ENCODE assay signal across 28 cellular contexts in genomic region chr4:135775909-135776308, GRCh38.
"Had no signal": no experiment of that assay in that cellular context is flagged by ENCODE, and none has a peak within 500 bp of the region (broad histone marks: within the 10 kb centered on the region; RNA-seq: fewer than 3 reads in every experiment).

No MANE protein-coding gene starts in this region.

- DNase-seq: activated CD4-positive, alpha-beta memory T cell treated with anti-CD3 and anti-CD28 coated beads for 36 hours; activated CD4-positive, alpha-beta T cell treated with anti-CD3 and anti-CD28 coated beads for 36 hours; activated CD4-positive, alpha-beta T cell treated with anti-CD3 and anti-CD28 coated beads, Interleukin-2, amount 10 ng/mL, durations not matched to agents 24 days and 14 days; activated CD4-positive, CD25-positive, alpha-beta regulatory T cell; activated CD4-positive, CD25-positive, alpha-beta regulatory T cell treated with anti-CD3 and anti-CD28 coated beads, Interleukin-2, amount 50 U/mL, for 72 hours; activated CD8-positive, alpha-beta memory T cell treated with anti-CD3 and anti-CD28 coated beads, Interleukin-2, amount 10 ng/mL, durations not matched to agents 7 days and 5 days; activated CD8-positive, alpha-beta memory T cell treated with anti-CD3 and anti-CD28 coated beads, Interleukin-2, amount 50 U/mL, for 4 hours; activated CD8-positive, alpha-beta T cell treated with anti-CD3 and anti-CD28 coated beads, Interleukin-2, amount 10 ng/mL, durations not matched to agents 7 days and 5 days; activated effector memory CD4-positive, alpha-beta T cell treated with anti-CD3 and anti-CD28 coated beads, Interleukin-2, amount 50 U/mL, for 16 hours; activated naive CD4-positive, alpha-beta T cell treated with anti-CD3 and anti-CD28 coated beads for 36 hours; activated naive CD8-positive, alpha-beta T cell treated with anti-CD3 and anti-CD28 coated beads for 36 hours; activated naive CD8-positive, alpha-beta T cell treated with anti-CD3 and anti-CD28 coated beads, Interleukin-2, amount 50 U/mL, for 24 hours; activated T-cell treated with anti-CD3 and anti-CD28 coated beads, Interleukin-2, amount 50 U/mL, for 1 hour; activated T-cell treated with anti-CD3 and anti-CD28 coated beads, Interleukin-2, amount 50 U/mL, for 48 hours; adrenal gland; amygdala; aorta; body of pancreas; caudate nucleus; effector CD8-positive, alpha-beta T cell; esophagus squamous epithelium; foreskin melanocyte; heart right ventricle; T1000; WERI-Rb-1 had no signal

- H3K27ac ChIP-seq: adrenal gland, body of pancreas, epithelial cell of prostate, esophagus squamous epithelium, gastroesophageal sphincter, heart right ventricle, hepatocyte, WERI-Rb-1 had no signal

- H3K36me3 ChIP-seq: adrenal gland, esophagus squamous epithelium, gastroesophageal sphincter, heart right ventricle, WERI-Rb-1 had no signal

- H3K27me3 ChIP-seq: adrenal gland, body of pancreas, esophagus squamous epithelium, gastroesophageal sphincter, heart right ventricle, hepatocyte had no signal

- H3K79me2 ChIP-seq: hepatocyte had no signal

- H3K4me1 ChIP-seq: adrenal gland, body of pancreas, esophagus squamous epithelium, gastroesophageal sphincter, heart right ventricle had no signal

- H3K4me3 ChIP-seq: adrenal gland, body of pancreas, esophagus squamous epithelium, gastroesophageal sphincter, heart right ventricle, hepatocyte had no signal

- H3K9me3 ChIP-seq: adrenal gland, body of pancreas, esophagus squamous epithelium, gastroesophageal sphincter had no signal

- ATAC-seq: activated CD4-positive, alpha-beta T cell treated with anti-CD3 and anti-CD28 coated beads for 36 hours; activated CD8-positive, alpha-beta memory T cell treated with anti-CD3 and anti-CD28 coated beads, Interleukin-2, amount 10 ng/mL, durations not matched to agents 7 days and 5 days; activated CD8-positive, alpha-beta T cell treated with anti-CD3 and anti-CD28 coated beads, Interleukin-2, amount 10 ng/mL, durations not matched to agents 7 days and 5 days; activated naive CD8-positive, alpha-beta T cell treated with anti-CD3 and anti-CD28 coated beads, Interleukin-2, amount 50 U/mL, for 24 hours; body of pancreas; gastroesophageal sphincter; heart right ventricle had no signal

- H2AFZ ChIP-seq: hepatocyte had no signal

- H3K4me2 ChIP-seq: hepatocyte had no signal
